Comparison of ENCODE assay signal across 19 cellular contexts in genomic region chr3:64048631-64049061, GRCh38. TPM values are rescaled to one million over a fixed set of nuclear protein-coding genes. Genes with fewer than 3 reads are reported as not detected.
DNase-seq lines count a peak whose midpoint lies in the region; ATAC-seq and TF ChIP-seq lines count a peak whose summit lies in the region.
"Had no signal": no experiment of that assay in that cellular context is flagged by ENCODE, and none has a peak within 500 bp of the region (broad histone marks: within the 10 kb centered on the region; RNA-seq: fewer than 3 reads in every experiment).

No MANE protein-coding gene starts in this region.

- H3K9me3 ChIP-seq in SK-N-SH, result no peaks in the 10 kb centered on the region
- H3K9me3 ChIP-seq in osteoblast (ENCODE audit: low read depth, low read length), result no peaks in the 10 kb centered on the region
- H3K9me3 ChIP-seq: colonic mucosa, upper lobe of right lung had no signal

- H3K27ac Mint-ChIP-seq in endothelial cell (ENCODE audit: unreplicated experiment), result peak overlapping the region; percentile 4
- H3K27ac Mint-ChIP-seq: activated B cell treated with CpG ODN at 0.5 μM for 24 hours; natural killer cell treated with Interleukin-12 subunit alpha and Interleukin-12 subunit beta and Interleukin-15 and Interleukin-18, amount 100 ng/mL, for 72 hours had no signal

- no peak for ATAC-seq in SK-N-SH treated with all-trans-retinoic acid at 6 μM for 48 hours
- no peak for ATAC-seq in GM21619 (IDR thresholded peaks at IDR 0.05; ENCODE audit: unreplicated experiment)
- ATAC-seq in HG03460 (IDR thresholded peaks at IDR 0.05; ENCODE audit: unreplicated experiment), result no peak
- ATAC-seq: natural killer cell treated with Interleukin-12 subunit alpha and Interleukin-12 subunit beta and Interleukin-15 and Interleukin-18, amount 100 ng/mL, for 72 hours; upper lobe of right lung had no signal

- no peak overlapping the region for H3K9ac ChIP-seq in SK-N-SH

- no peak for TF ChIP-seq RAD21 in SK-N-SH (IDR thresholded peaks at IDR 0.05; ENCODE audit: low read length)

- TF ChIP-seq EP300 in SK-N-SH (IDR thresholded peaks at IDR 0.05; ENCODE audit: borderline replicate concordance in 1 of 2, low read depth in 1 of 2, low read length in 1 of 2), result no peak

- POLR2A ChIA-PET in SK-N-SH (lab: Yijun Ruan, JAX), result no interaction called here

- H3K27ac ChIP-seq in SK-N-SH (ENCODE audit: low read depth in 2 of 2, low read length in 1 of 2) (no peak overlapping the region), osteoblast (ENCODE audit: low read depth, low read length) (peak overlapping the region; percentile 75)
- H3K27ac ChIP-seq: colonic mucosa, upper lobe of right lung had no signal

- no peaks in the 10 kb centered on the region for H3K79me2 ChIP-seq in SK-N-SH (ENCODE audit: insufficient read depth)
- no peaks in the 10 kb centered on the region for H3K79me2 ChIP-seq in osteoblast (ENCODE audit: insufficient read depth, low read length)

- TF ChIP-seq CTCF in SK-N-SH (IDR thresholded peaks at IDR 0.05) (no peak), NB4 (IDR thresholded peaks at IDR 0.05; ENCODE audit: low read depth, low read length) (no peak), endothelial cell (IDR thresholded peaks at IDR 0.05; ENCODE audit: unreplicated experiment) (no peak), osteoblast (IDR thresholded peaks at IDR 0.05; ENCODE audit: extremely low read depth, low read depth, low read length) (no peak)

- H3K4me3 Mint-ChIP-seq in endothelial cell (ENCODE audit: unreplicated experiment), result no peak overlapping the region
- H3K4me3 Mint-ChIP-seq: activated B cell treated with CpG ODN at 0.5 μM for 24 hours; H9; IgD-negative memory B cell; natural killer cell treated with Interleukin-12 subunit alpha and Interleukin-12 subunit beta and Interleukin-15 and Interleukin-18, amount 100 ng/mL, for 72 hours had no signal

- H3K27me3 ChIP-seq in SK-N-SH (ENCODE audit: insufficient read depth), result no peaks in the 10 kb centered on the region
- H3K27me3 ChIP-seq in osteoblast (ENCODE audit: insufficient read depth, low read length), result no peaks in the 10 kb centered on the region
- H3K27me3 ChIP-seq: colonic mucosa, upper lobe of right lung had no signal

- no peaks in the 10 kb centered on the region for H3K9me2 ChIP-seq in SK-N-SH

- CTCF ChIA-PET in SK-N-SH (lab: Yijun Ruan, JAX), result interaction anchor here (3.0 kb wide), 1 partner anchor 18 kb away, joined by 10 read pairs; no protein-coding TSS in a partner anchor

- DNase-seq in SK-N-SH (no peak), NB4 (ENCODE audit: low read depth) (peak; percentile 1), endothelial cell (ENCODE audit: low spot score) (no peak), osteoblast (ENCODE audit: insufficient read length, low spot score, missing footprints) (no peak), HPDE6-E6E7 (ENCODE audit: extremely low spot score) (no peak)
- DNase-seq: 8988T, activated B cell treated with CpG ODN at 0.5 μM for 24 hours, activated gamma-delta T cell treated with Interleukin-2 at 50 U/mL for 16 hours, colonic mucosa, H9, NCI-H69, SIG-M5, upper lobe of right lung had no signal

- no peaks in the 10 kb centered on the region for H3K9me3 Mint-ChIP-seq in endothelial cell (ENCODE audit: unreplicated experiment)
- H3K9me3 Mint-ChIP-seq: activated B cell treated with CpG ODN at 0.5 μM for 24 hours; H9; natural killer cell treated with Interleukin-12 subunit alpha and Interleukin-12 subunit beta and Interleukin-15 and Interleukin-18, amount 100 ng/mL, for 72 hours had no signal

- H3K36me3 ChIP-seq in SK-N-SH (replicated peaks in 1 of 2; ENCODE audit: control insufficient read depth in 1 of 2, insufficient read depth in 2 of 2, low read length in 1 of 2), result no peaks in the 10 kb centered on the region
- H3K36me3 ChIP-seq in osteoblast (ENCODE audit: insufficient read depth, low read length), result no peaks in the 10 kb centered on the region
- H3K36me3 ChIP-seq: colonic mucosa, upper lobe of right lung had no signal

- no peaks in the 10 kb centered on the region for H4K20me1 ChIP-seq in SK-N-SH (ENCODE audit: insufficient read depth)
- H4K20me1 ChIP-seq in osteoblast (ENCODE audit: insufficient read depth, low read length), result no peaks in the 10 kb centered on the region

- no peaks in the 10 kb centered on the region for H3F3A ChIP-seq in SK-N-SH (replicated peaks; ENCODE audit: insufficient read depth)

- H3K4me1 Mint-ChIP-seq in endothelial cell (ENCODE audit: unreplicated experiment), result peaks cover 19% of the 10 kb centered on the region

- H3K4me1 ChIP-seq in SK-N-SH (ENCODE audit: control insufficient read depth in 1 of 2, insufficient read depth in 2 of 2, low read depth in 1 of 2, low read length in 1 of 2), result peaks cover 0 to 3% of the 10 kb centered on the region in 2 experiments; a peak in 2 of 4 replicates
- peaks cover 15% of the 10 kb centered on the region for H3K4me1 ChIP-seq in osteoblast (ENCODE audit: insufficient read depth, low read length)
- H3K4me1 ChIP-seq: colonic mucosa, upper lobe of right lung had no signal

- no peaks in the 10 kb centered on the region for H3K27me3 Mint-ChIP-seq in endothelial cell (ENCODE audit: unreplicated experiment)

- H3K36me3 Mint-ChIP-seq in endothelial cell (ENCODE audit: low read depth, unreplicated experiment), result no peaks in the 10 kb centered on the region
- H3K36me3 Mint-ChIP-seq: IgD-negative memory B cell; natural killer cell treated with Interleukin-12 subunit alpha and Interleukin-12 subunit beta and Interleukin-15 and Interleukin-18, amount 100 ng/mL, for 72 hours had no signal

- peak overlapping the region; percentile 42; the same call in 1 of the 2 replicates for H2AFZ ChIP-seq in SK-N-SH (ENCODE audit: low read depth)
- peak overlapping the region; percentile 88 for H2AFZ ChIP-seq in osteoblast (ENCODE audit: low read length)

- no peak overlapping the region for H3K4me3 ChIP-seq in SK-N-SH (ENCODE audit: low read depth in 2 of 2, low read length in 1 of 2)
- no peak overlapping the region for H3K4me3 ChIP-seq in NB4 (ENCODE audit: low read depth, low read length)
- H3K4me3 ChIP-seq in osteoblast (ENCODE audit: insufficient read depth, low read length), result no peak overlapping the region
- H3K4me3 ChIP-seq: colonic mucosa, skin epidermis, upper lobe of right lung had no signal

- 84% methylated on average over 3 of the region's 3 CpGs for WGBS in SK-N-SH (ENCODE audit: low lambda C conversion rate)

- H3K4me2 ChIP-seq in SK-N-SH (no peak overlapping the region), osteoblast (ENCODE audit: insufficient read depth, low read length) (peak overlapping the region; percentile 38)

- no peak for TF ChIP-seq POLR2A in NB4 (IDR thresholded peaks at IDR 0.05; ENCODE audit: extremely low read depth, insufficient read length)

TF ChIP-seq in SK-N-SH, 30 proteins besides CTCF, POLR2A, EP300 and RAD21 (continues in another document):
- no peak for TF ChIP-seq NRF1 (IDR thresholded peaks at IDR 0.05; ENCODE audit: low read depth, low read length)
- no peak for TF ChIP-seq PBX3 (IDR thresholded peaks at IDR 0.05)
- TF ChIP-seq MEF2A (IDR thresholded peaks at IDR 0.05; ENCODE audit: borderline replicate concordance, low read depth), result no peak
- TF ChIP-seq TEAD4 (IDR thresholded peaks at IDR 0.05; ENCODE audit: borderline replicate concordance, insufficient read depth), result no peak

TF ChIP-seq in SK-N-SH treated with all-trans-retinoic acid at 6 μM for 48 hours, 23 proteins besides CTCF, POLR2A, EP300 and RAD21 (continues in another document):
- TF ChIP-seq CSDC2 (CRISPR knock-in tag; IDR thresholded peaks at IDR 0.05) (no peak), ZNF565 (CRISPR knock-in tag; conservative IDR thresholded peaks at IDR 0.05; ENCODE audit: low read depth) (no peak), SNAI2 (CRISPR knock-in tag; IDR thresholded peaks at IDR 0.05) (no peak), ZFP30 (CRISPR knock-in tag; IDR thresholded peaks at IDR 0.05) (no peak), ZNF70 (CRISPR knock-in tag; IDR thresholded peaks at IDR 0.05) (no peak), ESRRG (CRISPR knock-in tag; IDR thresholded peaks at IDR 0.05) (no peak), POU6F1 (CRISPR knock-in tag; IDR thresholded peaks at IDR 0.05; ENCODE audit: borderline replicate concordance, low read depth) (no peak), BACH2 (CRISPR knock-in tag; IDR thresholded peaks at IDR 0.05; ENCODE audit: borderline replicate concordance) (no peak), ZC3H10 (CRISPR knock-in tag; IDR thresholded peaks at IDR 0.05) (no peak)

RNA-seq across cellular contexts. Expression of gene PSMD6, which starts 25.4 kb away (rescaled TPM):
- 75.7 and 90.3 TPM in 2 replicates for polyA plus RNA-seq in SK-N-SH (2012; rRNA removed)
- polyA plus RNA-seq in SK-N-SH (2012; cell fraction: cytosol; rRNA removed), result 107 and 114 TPM in 2 replicates
- polyA plus RNA-seq in SK-N-SH (2012; cell fraction: nucleus; rRNA removed), result 55.0 and 70.8 TPM in 2 replicates
- total RNA-seq in endothelial cell (ENCODE audit: unreplicated experiment) (87.0 TPM), osteoblast (76.7 and 77.5 TPM in 2 replicates)
